In genomic region chr2:240410004-240410403, GRCh38 we compare ENCODE assay signal across 9 cellular contexts.
"Had no signal": no experiment of that assay in that cellular context is flagged by ENCODE, and none has a peak within 500 bp of the region (broad histone marks: within the 10 kb centered on the region; RNA-seq: fewer than 3 reads in every experiment).

No MANE protein-coding gene starts in this region.

- H3K27ac ChIP-seq: HL-60 had no signal

- H3K4me2 ChIP-seq: GM23338 had no signal

- DNase-seq: HCEC 1CT, HFFc6, IMR-90 had no signal

- H3K27ac Mint-ChIP-seq: GM23338, H9, HFFc6 had no signal

- H3K9me3 Mint-ChIP-seq: GM23338, H9, HFFc6 had no signal

- FAIRE-seq: H1, H54, K562 had no signal

- H3K4me3 Mint-ChIP-seq: GM23338, H9, HFFc6 had no signal

- H2AFZ ChIP-seq: GM23338 had no signal

- H3K4me3 ChIP-seq: GM23338, K562 had no signal

- ATAC-seq: GM23338, K562 had no signal
